In genomic region chr20:44959896-44960852, GRCh38 we compare ENCODE assay signal across 8 cellular contexts.
A peak's percentile ranks its signal among the peaks of the same experiment; 100 is the strongest.
DNase-seq lines count a peak whose midpoint lies in the region; ATAC-seq and TF ChIP-seq lines count a peak whose summit lies in the region.

Gene TOMM34, minus strand, starts transcription at chr20:44960397. Its CDS starts 64 bp downstream, at chr20:44960333.

- peak; percentile 85 to 90 for DNase-seq in AML-193 (lab: John Stamatoyannopoulos, UW)
- peak; percentile 91 for DNase-seq in NCI-H510A (lab: John Stamatoyannopoulos, UW)
- DNase-seq in activated CD4-positive, alpha-beta T cell treated with anti-CD3 and anti-CD28 coated beads for 1 hour: peak; percentile 89
- peak; percentile 43 to 76 for DNase-seq in cerebellar nuclear complex (lab: John Stamatoyannopoulos, UW)
- peak; percentile 96 for DNase-seq in islet precursor cell
- DNase-seq in stimulated activated CD4-positive, alpha-beta T cell treated with anti-CD3 and anti-CD28 coated beads, Interleukin-12 subunit alpha, Interleukin-12 subunit beta, amount 100 ng/mL, for 48 hours (ENCODE audit: low read depth in 2 of 3, low spot score in 1 of 3): peak; percentile 90 to 97 (median 91)

- TF ChIP-seq POLR2A in GM19193 (IDR thresholded peaks at IDR 0.05; ENCODE audit: extremely low read depth, insufficient read depth, insufficient read length): peak; percentile 81

- ATAC-seq in HG03432 (IDR thresholded peaks at IDR 0.05; ENCODE audit: unreplicated experiment): peak; percentile 87

Comparison
In these comparisons a context has a peak if more than half of its experiments do, and no peak if none do; other contexts are left out.
1. Peak in every context shown above with its lines: DNase-seq and ATAC-seq.